Comparison of ENCODE assay signal across 8 cellular contexts in genomic region chr15:57560976-57561711, GRCh38. TPM values are rescaled to one million over a fixed set of nuclear protein-coding genes. Genes with fewer than 3 reads are reported as not detected.
DNase-seq lines count a peak whose midpoint lies in the region; ATAC-seq, FAIRE-seq and TF ChIP-seq lines count a peak whose summit lies in the region.

No MANE protein-coding gene starts in this region.

- H3K27ac ChIP-seq in HepG2 (ENCODE audit: extremely low read length, insufficient read depth, low read length) = no peak overlapping the region

- BruUV-seq in HepG2 (replicated peaks; lab: Mats Ljungman, UMichigan) = no TSS peak

- no peak for TF ChIP-seq POLR2A in HepG2 (IDR thresholded peaks at IDR 0.05; ENCODE audit: insufficient read depth in 1 of 2, low read depth in 2 of 2, low read length in 2 of 2)

- DNase-seq in BJ (ENCODE audit: low read depth) (peak; percentile 49), NCI-H446 treated with DMSO at 0.1 percent for 48 hours (lab: John Stamatoyannopoulos, UW) (peak; percentile 78), cerebellum (ENCODE audit: low spot score) (peak; percentile 78), HepG2 (ENCODE audit: low spot score) (peak; percentile 62)
- DNase-seq in activated CD4-positive, alpha-beta T cell treated with anti-CD3 and anti-CD28 coated beads for 24 hours (ENCODE audit: low read depth in 2 of 2) = peak; percentile 33 to 54
- peak; percentile 43 to 53 (median 46) for DNase-seq in stimulated activated CD4-positive, alpha-beta T cell treated with anti-CD3 and anti-CD28 coated beads, TNF-alpha, amount 100 ng/mL, for 24 hours (ENCODE audit: low read depth in 3 of 3)

- TF ChIP-seq RAD21 in HepG2 (CRISPR knock-in tag; IDR thresholded peaks at IDR 0.05) = peak; percentile 65

- intact Hi-C loops in HepG2 (cut with micrococcal nuclease; ENCODE audit: unreplicated experiment) = loop anchor here (2.0 to 5.0 kb wide), 4 partner anchors 52 to 301 kb away; no protein-coding TSS in a partner anchor

- TF ChIP-seq CTCF in BJ (IDR thresholded peaks at IDR 0.05; ENCODE audit: insufficient read depth, low read depth, low read length) (peak; percentile 92), HepG2 (CRISPR knock-in tag; IDR thresholded peaks at IDR 0.05) (peak; percentile 84)

- no peak overlapping the region for H3K4me3 ChIP-seq in BJ (ENCODE audit: low read depth, low read length)
- H3K4me3 ChIP-seq in HepG2 (replicated peaks in 1 of 3; ENCODE audit: insufficient read depth in 1 of 3, low read depth in 2 of 3, low read length in 3 of 3) = no peak overlapping the region

- H2AFZ ChIP-seq in HepG2 (ENCODE audit: low read length) = no peak overlapping the region

- H3K4me1 ChIP-seq in HepG2 (ENCODE audit: insufficient read depth, low read length) = peaks cover 11% of the 10 kb centered on the region

- POLR2A ChIA-PET in BJ (lab: Charles Lee) = no interaction called here
- POLR2A ChIA-PET in HepG2 (lab: Yijun Ruan, JAX) = no interaction called here

- peak; percentile 90 for FAIRE-seq in HepG2 (lab: Jason Lieb, UNC)

- in situ Hi-C loops in HepG2 (cut with HindIII; ENCODE audit: extremely low pct_ligation_motif_present, low pct_unique_long_range_greater_than_20kb) = loop anchor here (5.0 kb wide), 1 partner anchor 51 kb away; no protein-coding TSS in a partner anchor

- H4K20me1 ChIP-seq in HepG2 (ENCODE audit: insufficient read depth, low read length) = no peaks in the 10 kb centered on the region

- no peak for TF ChIP-seq EP300 in HepG2 (IDR thresholded peaks at IDR 0.05; ENCODE audit: low read depth in 2 of 2, low read length in 2 of 2)
- TF ChIP-seq EP300 in HepG2 (CRISPR knock-in tag; IDR thresholded peaks at IDR 0.05; ENCODE audit: borderline replicate concordance) = no peak

- H3K27me3 ChIP-seq in BJ (ENCODE audit: control insufficient read depth, insufficient read depth, low read length) (no peaks in the 10 kb centered on the region), HepG2 (ENCODE audit: control insufficient read depth in 1 of 2, insufficient read depth in 2 of 2, low read length in 2 of 2) (0 out of 5 replicates have a peak, but pooled peaks cover 0 to 4% of the 10 kb centered on the region in 2 experiments)

- 46% methylated on average over 9 of the region's 9 CpGs for WGBS in HepG2 (ENCODE audit: low lambda C conversion rate)

- H3K4me2 ChIP-seq in HepG2 (ENCODE audit: low read depth, low read length) = no peak overlapping the region

- H3K36me3 ChIP-seq in BJ (ENCODE audit: control insufficient read depth, insufficient read depth, low read length) (no peaks in the 10 kb centered on the region), HepG2 (replicated peaks in 1 of 2; ENCODE audit: control insufficient read depth in 1 of 2, insufficient read depth in 2 of 2, low read length in 2 of 2) (no peaks in the 10 kb centered on the region)

- H3K9me3 ChIP-seq in HepG2 (ENCODE audit: low read length) = no peaks in the 10 kb centered on the region

- H3K9ac ChIP-seq in HepG2 (ENCODE audit: insufficient read depth, low read depth, low read length) = no peak overlapping the region

- H3K79me2 ChIP-seq in HepG2 (ENCODE audit: insufficient read depth, low read length) = no peaks in the 10 kb centered on the region

- CTCF ChIA-PET in BJ (lab: Yijun Ruan, JAX) = interaction anchor here (0.6 to 3.8 kb wide), 47 partner anchors 7 to 519 kb away, joined by 3 to 75 read pairs (median 5); partner anchors contain the start of gene POLR2M
- CTCF ChIA-PET in HepG2 (lab: Yijun Ruan, JAX; ENCODE audit: low intra/inter-chr PET ratio, low total read pairs) = interaction anchor here (1.0 to 1.4 kb wide), 4 partner anchors 51 to 510 kb away, joined by 3 to 4 read pairs (median 3); no protein-coding TSS in a partner anchor

- ATAC-seq in GM19035 (IDR thresholded peaks at IDR 0.05; ENCODE audit: unreplicated experiment) (peak; percentile 92), HG03175 (IDR thresholded peaks at IDR 0.05; ENCODE audit: unreplicated experiment) (peak; percentile 74), HepG2 (peak; percentile 89)

TF ChIP-seq in HepG2, 621 proteins besides CTCF, POLR2A, EP300 and RAD21:
- TF ChIP-seq ZNF138 (CRISPR knock-in tag; IDR thresholded peaks at IDR 0.05; ENCODE audit: low read depth) (no peak), XRCC5 (optimal IDR thresholded peaks at IDR 0.05; ENCODE audit: low read length) (peak; percentile 77), SMC3 (IDR thresholded peaks at IDR 0.05; ENCODE audit: low read length) (peak; percentile 78), STAG1 (CRISPR knock-in tag; IDR thresholded peaks at IDR 0.05) (peak; percentile 76), ZNF510 (CRISPR knock-in tag; IDR thresholded peaks at IDR 0.05; ENCODE audit: low read depth) (no peak), AGO2 (optimal IDR thresholded peaks at IDR 0.05; ENCODE audit: low read depth, low read length) (no peak), ZNF350 (CRISPR knock-in tag; IDR thresholded peaks at IDR 0.05; ENCODE audit: borderline replicate concordance, low read depth) (no peak)
- TF ChIP-seq, protein P1, sequence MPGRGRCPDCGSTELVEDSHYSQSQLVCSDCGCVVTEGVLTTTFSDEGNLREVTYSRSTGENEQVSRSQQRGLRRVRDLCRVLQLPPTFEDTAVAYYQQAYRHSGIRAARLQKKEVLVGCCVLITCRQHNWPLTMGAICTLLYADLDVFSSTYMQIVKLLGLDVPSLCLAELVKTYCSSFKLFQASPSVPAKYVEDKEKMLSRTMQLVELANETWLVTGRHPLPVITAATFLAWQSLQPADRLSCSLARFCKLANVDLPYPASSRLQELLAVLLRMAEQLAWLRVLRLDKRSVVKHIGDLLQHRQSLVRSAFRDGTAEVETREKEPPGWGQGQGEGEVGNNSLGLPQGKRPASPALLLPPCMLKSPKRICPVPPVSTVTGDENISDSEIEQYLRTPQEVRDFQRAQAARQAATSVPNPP (CRISPR knock-in tag; IDR thresholded peaks at IDR 0.05) = no peak
- TF ChIP-seq, protein P2, sequence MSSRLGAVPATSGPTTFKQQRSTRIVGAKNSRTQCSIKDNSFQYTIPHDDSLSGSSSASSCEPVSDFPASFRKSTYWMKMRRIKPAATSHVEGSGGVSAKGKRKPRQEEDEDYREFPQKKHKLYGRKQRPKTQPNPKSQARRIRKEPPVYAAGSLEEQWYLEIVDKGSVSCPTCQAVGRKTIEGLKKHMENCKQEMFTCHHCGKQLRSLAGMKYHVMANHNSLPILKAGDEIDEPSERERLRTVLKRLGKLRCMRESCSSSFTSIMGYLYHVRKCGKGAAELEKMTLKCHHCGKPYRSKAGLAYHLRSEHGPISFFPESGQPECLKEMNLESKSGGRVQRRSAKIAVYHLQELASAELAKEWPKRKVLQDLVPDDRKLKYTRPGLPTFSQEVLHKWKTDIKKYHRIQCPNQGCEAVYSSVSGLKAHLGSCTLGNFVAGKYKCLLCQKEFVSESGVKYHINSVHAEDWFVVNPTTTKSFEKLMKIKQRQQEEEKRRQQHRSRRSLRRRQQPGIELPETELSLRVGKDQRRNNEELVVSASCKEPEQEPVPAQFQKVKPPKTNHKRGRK (CRISPR knock-in tag; IDR thresholded peaks at IDR 0.05) = no peak
- TF ChIP-seq, protein P3, sequence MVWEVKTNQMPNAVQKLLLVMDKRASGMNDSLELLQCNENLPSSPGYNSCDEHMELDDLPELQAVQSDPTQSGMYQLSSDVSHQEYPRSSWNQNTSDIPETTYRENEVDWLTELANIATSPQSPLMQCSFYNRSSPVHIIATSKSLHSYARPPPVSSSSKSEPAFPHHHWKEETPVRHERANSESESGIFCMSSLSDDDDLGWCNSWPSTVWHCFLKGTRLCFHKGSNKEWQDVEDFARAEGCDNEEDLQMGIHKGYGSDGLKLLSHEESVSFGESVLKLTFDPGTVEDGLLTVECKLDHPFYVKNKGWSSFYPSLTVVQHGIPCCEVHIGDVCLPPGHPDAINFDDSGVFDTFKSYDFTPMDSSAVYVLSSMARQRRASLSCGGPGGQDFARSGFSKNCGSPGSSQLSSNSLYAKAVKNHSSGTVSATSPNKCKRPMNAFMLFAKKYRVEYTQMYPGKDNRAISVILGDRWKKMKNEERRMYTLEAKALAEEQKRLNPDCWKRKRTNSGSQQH (CRISPR knock-in tag; IDR thresholded peaks at IDR 0.05; ENCODE audit: low read depth) = no peak
- TF ChIP-seq, protein P4, sequence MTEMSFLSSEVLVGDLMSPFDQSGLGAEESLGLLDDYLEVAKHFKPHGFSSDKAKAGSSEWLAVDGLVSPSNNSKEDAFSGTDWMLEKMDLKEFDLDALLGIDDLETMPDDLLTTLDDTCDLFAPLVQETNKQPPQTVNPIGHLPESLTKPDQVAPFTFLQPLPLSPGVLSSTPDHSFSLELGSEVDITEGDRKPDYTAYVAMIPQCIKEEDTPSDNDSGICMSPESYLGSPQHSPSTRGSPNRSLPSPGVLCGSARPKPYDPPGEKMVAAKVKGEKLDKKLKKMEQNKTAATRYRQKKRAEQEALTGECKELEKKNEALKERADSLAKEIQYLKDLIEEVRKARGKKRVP (CRISPR knock-in tag; IDR thresholded peaks at IDR 0.05) = no peak
TF ChIP-seq in HepG2: peak in this region for 3.

RNA-seq across cellular contexts. Expression of gene MYZAP, which starts 30.6 kb away (rescaled TPM):
- polyA plus RNA-seq in BJ (2011; rRNA removed) = 0.11 and 0.45 TPM in 2 replicates
- 0.09 TPM in 1 of 2 replicates, not detected in the other for polyA minus RNA-seq in BJ (2011; rRNA and poly(A)+ RNA removed)
- 0.64 TPM for total RNA-seq in cerebellum
- total RNA-seq in HepG2 (2016; rRNA removed; fragmentation: Illumina TruSeq; extraction: Trizol) = 0.13 TPM in 1 of 2 replicates, not detected in the other
- total RNA-seq in HepG2 (2016; cell fraction: cytosol; rRNA removed; fragmentation: Illumina TruSeq; extraction: Trizol; ENCODE audit: low read depth) = not detected in 2 replicates
- total RNA-seq in HepG2 (2016; cell fraction: insoluble cytoplasmic fraction; rRNA removed; fragmentation: Illumina TruSeq; extraction: Trizol) = not detected in 2 replicates
- not detected in 2 replicates for total RNA-seq in HepG2 (2016; cell fraction: membrane; rRNA removed; fragmentation: Illumina TruSeq; extraction: Trizol)
- not detected in 2 replicates for total RNA-seq in HepG2 (2016; cell fraction: nucleus; rRNA removed; fragmentation: Illumina TruSeq; extraction: Trizol)
- polyA plus RNA-seq in HepG2 (2011; rRNA removed) = not detected in 2 replicates
- 0.03 TPM in 1 of 2 replicates, not detected in the other for polyA plus RNA-seq in HepG2 (2011; cell fraction: cytosol; rRNA removed)
- not detected in 2 replicates for polyA plus RNA-seq in HepG2 (2011; cell fraction: nucleus; rRNA removed)
- polyA plus RNA-seq in HepG2 (2012) = not detected in 2 replicates
- polyA plus RNA-seq in HepG2 (2016; cell fraction: cytosol; fragmentation: Illumina TruSeq; extraction: Trizol; ENCODE audit: low read depth) = not detected in 2 replicates
- polyA plus RNA-seq in HepG2 (2016; cell fraction: insoluble cytoplasmic fraction; fragmentation: Illumina TruSeq; extraction: Trizol; ENCODE audit: low read depth) = not detected in 2 replicates
- polyA plus RNA-seq in HepG2 (2016; cell fraction: membrane; fragmentation: Illumina TruSeq; extraction: Trizol; ENCODE audit: low read depth) = not detected in 2 replicates
- not detected in 2 replicates for polyA plus RNA-seq in HepG2 (2016; cell fraction: nucleus; fragmentation: Illumina TruSeq; extraction: Trizol; ENCODE audit: insufficient read depth, low read depth)
- 0.08 and 0.58 TPM in 2 replicates for polyA minus RNA-seq in HepG2 (2011; rRNA and poly(A)+ RNA removed; ENCODE audit: low replicate concordance)
- not detected in 2 replicates for polyA minus RNA-seq in HepG2 (2011; cell fraction: cytosol; rRNA and poly(A)+ RNA removed)
- polyA minus RNA-seq in HepG2 (2011; cell fraction: nucleus; rRNA and poly(A)+ RNA removed) = not detected in 2 replicates
